ENCODE assay signal across 2 cellular contexts in the genomic region with DNA sequence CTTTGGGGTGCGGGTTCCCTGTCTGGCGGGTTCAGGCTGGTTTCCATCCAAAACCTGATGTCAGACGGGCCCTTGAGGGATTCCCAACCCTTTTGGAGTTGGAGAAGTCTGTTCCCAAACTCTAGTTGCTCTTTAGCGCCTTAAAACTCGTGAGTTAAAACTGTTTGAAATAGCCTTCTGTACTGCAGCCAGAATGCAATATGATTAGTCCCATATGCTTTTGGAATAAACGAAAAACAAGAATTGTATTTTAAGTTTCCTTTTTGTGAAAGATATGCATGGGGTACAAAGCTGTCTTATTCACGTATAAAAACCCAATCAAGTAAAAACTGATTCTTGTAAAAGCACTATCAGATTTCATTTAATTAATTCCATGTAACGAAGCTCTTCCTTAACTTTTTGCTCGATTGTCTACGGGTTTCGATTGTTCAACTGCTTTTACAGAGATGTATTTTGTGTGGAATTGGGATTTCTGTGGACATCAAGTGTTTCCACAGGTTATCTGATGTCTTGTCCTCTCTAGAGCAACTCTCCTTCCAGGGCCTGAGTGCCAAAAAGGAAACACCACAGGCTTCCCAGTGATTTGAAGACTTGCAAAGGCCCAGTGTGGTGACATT.
TF ChIP-seq lines count a peak whose summit lies in the region.

No MANE protein-coding gene starts in this region.

TF ChIP-seq in SK-N-SH, 30 proteins besides CTCF, POLR2A, EP300 and RAD21 (continued from another document):
- TF ChIP-seq, protein P1, sequence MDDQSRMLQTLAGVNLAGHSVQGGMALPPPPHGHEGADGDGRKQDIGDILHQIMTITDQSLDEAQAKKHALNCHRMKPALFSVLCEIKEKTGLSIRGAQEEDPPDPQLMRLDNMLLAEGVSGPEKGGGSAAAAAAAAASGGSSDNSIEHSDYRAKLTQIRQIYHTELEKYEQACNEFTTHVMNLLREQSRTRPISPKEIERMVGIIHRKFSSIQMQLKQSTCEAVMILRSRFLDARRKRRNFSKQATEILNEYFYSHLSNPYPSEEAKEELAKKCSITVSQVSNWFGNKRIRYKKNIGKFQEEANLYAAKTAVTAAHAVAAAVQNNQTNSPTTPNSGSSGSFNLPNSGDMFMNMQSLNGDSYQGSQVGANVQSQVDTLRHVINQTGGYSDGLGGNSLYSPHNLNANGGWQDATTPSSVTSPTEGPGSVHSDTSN (IDR thresholded peaks at IDR 0.05): no peak
- TF ChIP-seq, protein P2, sequence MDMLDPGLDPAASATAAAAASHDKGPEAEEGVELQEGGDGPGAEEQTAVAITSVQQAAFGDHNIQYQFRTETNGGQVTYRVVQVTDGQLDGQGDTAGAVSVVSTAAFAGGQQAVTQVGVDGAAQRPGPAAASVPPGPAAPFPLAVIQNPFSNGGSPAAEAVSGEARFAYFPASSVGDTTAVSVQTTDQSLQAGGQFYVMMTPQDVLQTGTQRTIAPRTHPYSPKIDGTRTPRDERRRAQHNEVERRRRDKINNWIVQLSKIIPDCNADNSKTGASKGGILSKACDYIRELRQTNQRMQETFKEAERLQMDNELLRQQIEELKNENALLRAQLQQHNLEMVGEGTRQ (IDR thresholded peaks at IDR 0.05; ENCODE audit: borderline replicate concordance, low read depth, low read length): no peak
- TF ChIP-seq MEF2A (IDR thresholded peaks at IDR 0.05; ENCODE audit: borderline replicate concordance, low read depth): no peak
- TF ChIP-seq SMC3 (IDR thresholded peaks at IDR 0.05; ENCODE audit: low read depth, low read length): no peak

TF ChIP-seq in SK-N-SH treated with all-trans-retinoic acid at 6 μM for 48 hours, 23 proteins besides CTCF, POLR2A, EP300 and RAD21 (continued from another document):
- TF ChIP-seq, protein P3, sequence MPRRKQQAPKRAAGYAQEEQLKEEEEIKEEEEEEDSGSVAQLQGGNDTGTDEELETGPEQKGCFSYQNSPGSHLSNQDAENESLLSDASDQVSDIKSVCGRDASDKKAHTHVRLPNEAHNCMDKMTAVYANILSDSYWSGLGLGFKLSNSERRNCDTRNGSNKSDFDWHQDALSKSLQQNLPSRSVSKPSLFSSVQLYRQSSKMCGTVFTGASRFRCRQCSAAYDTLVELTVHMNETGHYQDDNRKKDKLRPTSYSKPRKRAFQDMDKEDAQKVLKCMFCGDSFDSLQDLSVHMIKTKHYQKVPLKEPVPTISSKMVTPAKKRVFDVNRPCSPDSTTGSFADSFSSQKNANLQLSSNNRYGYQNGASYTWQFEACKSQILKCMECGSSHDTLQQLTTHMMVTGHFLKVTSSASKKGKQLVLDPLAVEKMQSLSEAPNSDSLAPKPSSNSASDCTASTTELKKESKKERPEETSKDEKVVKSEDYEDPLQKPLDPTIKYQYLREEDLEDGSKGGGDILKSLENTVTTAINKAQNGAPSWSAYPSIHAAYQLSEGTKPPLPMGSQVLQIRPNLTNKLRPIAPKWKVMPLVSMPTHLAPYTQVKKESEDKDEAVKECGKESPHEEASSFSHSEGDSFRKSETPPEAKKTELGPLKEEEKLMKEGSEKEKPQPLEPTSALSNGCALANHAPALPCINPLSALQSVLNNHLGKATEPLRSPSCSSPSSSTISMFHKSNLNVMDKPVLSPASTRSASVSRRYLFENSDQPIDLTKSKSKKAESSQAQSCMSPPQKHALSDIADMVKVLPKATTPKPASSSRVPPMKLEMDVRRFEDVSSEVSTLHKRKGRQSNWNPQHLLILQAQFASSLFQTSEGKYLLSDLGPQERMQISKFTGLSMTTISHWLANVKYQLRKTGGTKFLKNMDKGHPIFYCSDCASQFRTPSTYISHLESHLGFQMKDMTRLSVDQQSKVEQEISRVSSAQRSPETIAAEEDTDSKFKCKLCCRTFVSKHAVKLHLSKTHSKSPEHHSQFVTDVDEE (CRISPR knock-in tag; IDR thresholded peaks at IDR 0.05): no peak
- no peak for TF ChIP-seq ZFP30 (CRISPR knock-in tag; IDR thresholded peaks at IDR 0.05)
